23 cellular contexts compared by ENCODE assay signal in genomic region chr6:118715371-118715770, GRCh38.
DNase-seq lines count a peak whose midpoint lies in the region; TF ChIP-seq lines count a peak whose summit lies in the region.
"Had no signal": no experiment of that assay in that cellular context is flagged by ENCODE, and none has a peak within 500 bp of the region (broad histone marks: within the 10 kb centered on the region; RNA-seq: fewer than 3 reads in every experiment).

No MANE protein-coding gene starts in this region.

- H3K27me3 ChIP-seq in neural cell (ENCODE audit: insufficient read depth, low read depth, low read length) = no peaks in the 10 kb centered on the region
- H3K27me3 ChIP-seq in hepatocyte = no peaks in the 10 kb centered on the region
- H3K27me3 ChIP-seq: BE2C, BLaER1 had no signal

- peaks cover 69% of the 10 kb centered on the region for H3K4me1 Mint-ChIP-seq in activated naive CD8-positive, alpha-beta T cell (ENCODE audit: low read depth)
- peaks cover 64% of the 10 kb centered on the region for H3K4me1 Mint-ChIP-seq in activated naive CD8-positive, alpha-beta T cell treated with anti-CD3 and anti-CD28 coated beads for 36 hours

- no peak for TF ChIP-seq EP300 in neural cell (conservative IDR thresholded peaks at IDR 0.05; ENCODE audit: poor library complexity, severe bottlenecking)

- no peaks in the 10 kb centered on the region for H3K9me3 Mint-ChIP-seq in activated naive CD8-positive, alpha-beta T cell (ENCODE audit: low read depth)
- peaks cover 6% of the 10 kb centered on the region for H3K9me3 Mint-ChIP-seq in activated naive CD8-positive, alpha-beta T cell treated with anti-CD3 and anti-CD28 coated beads for 36 hours
- H3K9me3 Mint-ChIP-seq: CD4-positive, alpha-beta memory T cell; CD8-positive, alpha-beta memory T cell had no signal

- H4K20me1 ChIP-seq in neural cell (ENCODE audit: insufficient read depth) = no peaks in the 10 kb centered on the region
- no peaks in the 10 kb centered on the region for H4K20me1 ChIP-seq in hepatocyte (ENCODE audit: insufficient read depth, poor library complexity, severe bottlenecking)
- H4K20me1 ChIP-seq: BLaER1 had no signal

- no peaks in the 10 kb centered on the region for H3K36me3 Mint-ChIP-seq in activated naive CD8-positive, alpha-beta T cell
- peaks cover 10% of the 10 kb centered on the region for H3K36me3 Mint-ChIP-seq in activated naive CD8-positive, alpha-beta T cell treated with anti-CD3 and anti-CD28 coated beads for 36 hours
- H3K36me3 Mint-ChIP-seq: CD4-positive, alpha-beta memory T cell; CD4-positive, CD25-positive, alpha-beta regulatory T cell had no signal

- no peak overlapping the region for H3K4me3 Mint-ChIP-seq in activated naive CD8-positive, alpha-beta T cell
- no peak overlapping the region for H3K4me3 Mint-ChIP-seq in activated naive CD8-positive, alpha-beta T cell treated with anti-CD3 and anti-CD28 coated beads for 36 hours
- H3K4me3 Mint-ChIP-seq: CD4-positive, alpha-beta memory T cell; CD4-positive, CD25-positive, alpha-beta regulatory T cell had no signal

- TF ChIP-seq CTCF in neural cell (IDR thresholded peaks at IDR 0.05; ENCODE audit: poor library complexity, severe bottlenecking) (no peak), hepatocyte (IDR thresholded peaks at IDR 0.05; ENCODE audit: poor library complexity) (no peak)

- H3K4me3 ChIP-seq in neural cell (ENCODE audit: low read length) (no peak overlapping the region), hepatocyte (no peak overlapping the region)
- H3K4me3 ChIP-seq: BLaER1, GM12878 had no signal

- H3K27me3 Mint-ChIP-seq in activated naive CD8-positive, alpha-beta T cell = no peaks in the 10 kb centered on the region
- no peaks in the 10 kb centered on the region for H3K27me3 Mint-ChIP-seq in activated naive CD8-positive, alpha-beta T cell treated with anti-CD3 and anti-CD28 coated beads for 36 hours
- H3K27me3 Mint-ChIP-seq: CD4-positive, alpha-beta memory T cell; CD4-positive, CD25-positive, alpha-beta regulatory T cell; CD8-positive, alpha-beta memory T cell had no signal

- H3K79me2 ChIP-seq in neural cell (replicated peaks; ENCODE audit: insufficient read depth, low read length) = no peaks in the 10 kb centered on the region
- no peaks in the 10 kb centered on the region for H3K79me2 ChIP-seq in hepatocyte

- peak overlapping the region; percentile 3 for H3K27ac Mint-ChIP-seq in activated naive CD8-positive, alpha-beta T cell
- H3K27ac Mint-ChIP-seq in activated naive CD8-positive, alpha-beta T cell treated with anti-CD3 and anti-CD28 coated beads for 36 hours = no peak overlapping the region
- H3K27ac Mint-ChIP-seq: CD4-positive, alpha-beta memory T cell; CD4-positive, CD25-positive, alpha-beta regulatory T cell; CD8-positive, alpha-beta memory T cell had no signal

- H3K4me2 ChIP-seq in neural cell (ENCODE audit: low read length) (no peak overlapping the region), hepatocyte (no peak overlapping the region)
- H3K4me2 ChIP-seq: BLaER1 had no signal

- H3K27ac ChIP-seq in neural cell (ENCODE audit: low read length) (peak overlapping the region; percentile 10), hepatocyte (no peak overlapping the region)
- H3K27ac ChIP-seq: BLaER1 had no signal

- H3K36me3 ChIP-seq in neural cell (ENCODE audit: insufficient read depth, low read length) = no peaks in the 10 kb centered on the region
- no peaks in the 10 kb centered on the region for H3K36me3 ChIP-seq in hepatocyte (replicated peaks; ENCODE audit: insufficient read depth, low read depth)
- H3K36me3 ChIP-seq: BE2C, BLaER1 had no signal

- no peaks in the 10 kb centered on the region for H3K9me3 ChIP-seq in neural cell (ENCODE audit: low read length)
- no peaks in the 10 kb centered on the region for H3K9me3 ChIP-seq in hepatocyte (ENCODE audit: low read depth)
- H3K9me3 ChIP-seq: BE2C had no signal

- whole genome bisulfite sequencing in hepatocyte (ENCODE audit: low lambda C conversion rate, missing lambda C conversion rate) = 92% methylated on average over 2 of the region's 2 CpGs

- no peak overlapping the region for H3K9ac ChIP-seq in neural cell (ENCODE audit: low read length)
- H3K9ac ChIP-seq: BLaER1 had no signal

- H3K9me2 ChIP-seq in neural cell (ENCODE audit: insufficient read depth, low read length) (no peaks in the 10 kb centered on the region), hepatocyte (replicated peaks; ENCODE audit: insufficient read depth) (no peaks in the 10 kb centered on the region)

- no peak for DNase-seq in activated naive CD8-positive, alpha-beta T cell treated with anti-CD3 and anti-CD28 coated beads for 36 hours
- peak; percentile 52 for DNase-seq in CD1c-positive myeloid dendritic cell (ENCODE audit: extremely low spot score)
- no peak for DNase-seq in hepatocyte (ENCODE audit: low spot score)
- no peak for DNase-seq in activated T-cell treated with anti-CD3 and anti-CD28 coated beads, Interleukin-2, amount 50 U/mL, for 1 hour
- DNase-seq in GOT3 (lab: John Stamatoyannopoulos, UW) = no peak
- DNase-seq: 8988T; ACHN; BE2C; CD4-positive, alpha-beta memory T cell; CD4-positive, CD25-positive, alpha-beta regulatory T cell; CD8-positive, alpha-beta memory T cell; COR-L47; DMS 273 treated with DMSO at 0.1 percent for 48 hours; DMS153; DMS53; DMS79; DND-41; EL; GDM1 had no signal

- H3K4me1 ChIP-seq in hepatocyte (ENCODE audit: insufficient read depth) = no peaks in the 10 kb centered on the region

- H2AFZ ChIP-seq in neural cell (ENCODE audit: low read depth, low read length) (no peak overlapping the region), hepatocyte (no peak overlapping the region)

- no peaks in the 10 kb centered on the region for H3F3A ChIP-seq in neural cell (ENCODE audit: insufficient read depth, low read length, poor library complexity, severe bottlenecking)

- TF ChIP-seq RAD21 in neural cell (conservative IDR thresholded peaks at IDR 0.05) = no peak

TF ChIP-seq in neural cell, 6 proteins besides CTCF, POLR2A, EP300 and RAD21:
- no peak for TF ChIP-seq EZH2 (IDR thresholded peaks at IDR 0.05; ENCODE audit: borderline replicate concordance, insufficient read depth, low read length, poor library complexity, severe bottlenecking)
- no peak for TF ChIP-seq POLR2AphosphoS5 (IDR thresholded peaks at IDR 0.05)
- TF ChIP-seq MXI1 (conservative IDR thresholded peaks at IDR 0.05; ENCODE audit: poor library complexity, severe bottlenecking) = no peak
- TF ChIP-seq SMC3 (conservative IDR thresholded peaks at IDR 0.05; ENCODE audit: poor library complexity) = no peak
- TF ChIP-seq TAF1 (IDR thresholded peaks at IDR 0.05; ENCODE audit: low read depth) = no peak
- TF ChIP-seq, protein P1, sequence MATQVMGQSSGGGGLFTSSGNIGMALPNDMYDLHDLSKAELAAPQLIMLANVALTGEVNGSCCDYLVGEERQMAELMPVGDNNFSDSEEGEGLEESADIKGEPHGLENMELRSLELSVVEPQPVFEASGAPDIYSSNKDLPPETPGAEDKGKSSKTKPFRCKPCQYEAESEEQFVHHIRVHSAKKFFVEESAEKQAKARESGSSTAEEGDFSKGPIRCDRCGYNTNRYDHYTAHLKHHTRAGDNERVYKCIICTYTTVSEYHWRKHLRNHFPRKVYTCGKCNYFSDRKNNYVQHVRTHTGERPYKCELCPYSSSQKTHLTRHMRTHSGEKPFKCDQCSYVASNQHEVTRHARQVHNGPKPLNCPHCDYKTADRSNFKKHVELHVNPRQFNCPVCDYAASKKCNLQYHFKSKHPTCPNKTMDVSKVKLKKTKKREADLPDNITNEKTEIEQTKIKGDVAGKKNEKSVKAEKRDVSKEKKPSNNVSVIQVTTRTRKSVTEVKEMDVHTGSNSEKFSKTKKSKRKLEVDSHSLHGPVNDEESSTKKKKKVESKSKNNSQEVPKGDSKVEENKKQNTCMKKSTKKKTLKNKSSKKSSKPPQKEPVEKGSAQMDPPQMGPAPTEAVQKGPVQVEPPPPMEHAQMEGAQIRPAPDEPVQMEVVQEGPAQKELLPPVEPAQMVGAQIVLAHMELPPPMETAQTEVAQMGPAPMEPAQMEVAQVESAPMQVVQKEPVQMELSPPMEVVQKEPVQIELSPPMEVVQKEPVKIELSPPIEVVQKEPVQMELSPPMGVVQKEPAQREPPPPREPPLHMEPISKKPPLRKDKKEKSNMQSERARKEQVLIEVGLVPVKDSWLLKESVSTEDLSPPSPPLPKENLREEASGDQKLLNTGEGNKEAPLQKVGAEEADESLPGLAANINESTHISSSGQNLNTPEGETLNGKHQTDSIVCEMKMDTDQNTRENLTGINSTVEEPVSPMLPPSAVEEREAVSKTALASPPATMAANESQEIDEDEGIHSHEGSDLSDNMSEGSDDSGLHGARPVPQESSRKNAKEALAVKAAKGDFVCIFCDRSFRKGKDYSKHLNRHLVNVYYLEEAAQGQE (IDR thresholded peaks at IDR 0.05; ENCODE audit: borderline replicate concordance) = no peak
